Comparison of ENCODE assay signal across 8 cellular contexts in genomic region chr15:63605816-63606215, GRCh38. TPM values are rescaled to one million over a fixed set of nuclear protein-coding genes. Genes with fewer than 3 reads are reported as not detected.
DNase-seq lines count a peak whose midpoint lies in the region; ATAC-seq and TF ChIP-seq lines count a peak whose summit lies in the region.

No MANE protein-coding gene starts in this region.

- H3K27ac Mint-ChIP-seq in T-helper 1 cell treated with Interleukin-12 subunit alpha and Interleukin-12 subunit beta and Interleukin-4 antibody, amounts not matched to agents 30 μg/mL and 1 μg/mL, for 36 hours, result peak overlapping the region; percentile 89
- no peak overlapping the region for H3K27ac Mint-ChIP-seq in MCF 10A (ENCODE audit: low read depth, unreplicated experiment)
- H3K27ac Mint-ChIP-seq in WTC11, result no peak overlapping the region

- peaks cover 14% of the 10 kb centered on the region; the same call in 1 of the 2 replicates for H3F3A ChIP-seq in DOHH2 (ENCODE audit: control insufficient read depth, insufficient read depth)

- no peaks in the 10 kb centered on the region for H3K9me3 ChIP-seq in DOHH2 (ENCODE audit: control insufficient read depth, insufficient read depth, low read length)

- intact Hi-C loops in MCF 10A (cut with micrococcal nuclease), result no loop called here

- TF ChIP-seq CTCF in DOHH2 (IDR thresholded peaks at IDR 0.05; ENCODE audit: low read depth, low read length, poor library complexity, severe bottlenecking) (no peak), MCF 10A (IDR thresholded peaks at IDR 0.05; ENCODE audit: unreplicated experiment) (no peak), WTC11 (IDR thresholded peaks at IDR 0.05) (no peak)

- H3K4me3 ChIP-seq in DOHH2 (ENCODE audit: low read length), result no peak overlapping the region

- peak; percentile 33 for DNase-seq in activated gamma-delta T cell treated with anti-CD3 and anti-CD28 coated beads, Interleukin-2, amount 50 U/mL, for 16 hours (ENCODE audit: low read depth)
- DNase-seq in stimulated activated CD4-positive, alpha-beta T cell treated with anti-CD3 and anti-CD28 coated beads, Interleukin-1b, Interleukin-23, amount 100 ng/mL, for 24 hours (ENCODE audit: low read depth in 4 of 4, low spot score in 1 of 4), result peak in 3 of 4 experiments; percentile 28 to 42 (median 36)
- DNase-seq in MCF 10A (ENCODE audit: unreplicated experiment) (no peak), WTC11 (ENCODE audit: low spot score) (no peak), NCI-H1048 (lab: John Stamatoyannopoulos, UW) (no peak), NCI-H2029 treated with DMSO at 0.1 percent for 48 hours (lab: John Stamatoyannopoulos, UW) (no peak)

- peak overlapping the region; percentile 2; the same call in 1 of the 2 replicates for H3K4me2 ChIP-seq in DOHH2 (ENCODE audit: low read length)

- peak overlapping the region; percentile 43 for H3K4me3 Mint-ChIP-seq in T-helper 1 cell treated with Interleukin-12 subunit alpha and Interleukin-12 subunit beta and Interleukin-4 antibody, amounts not matched to agents 30 μg/mL and 1 μg/mL, for 36 hours
- H3K4me3 Mint-ChIP-seq in MCF 10A (ENCODE audit: unreplicated experiment), result no peak overlapping the region
- H3K4me3 Mint-ChIP-seq in WTC11, result no peak overlapping the region

- H3K79me2 ChIP-seq in DOHH2 (ENCODE audit: control insufficient read depth, low read length), result no peaks in the 10 kb centered on the region

- peaks cover 22% of the 10 kb centered on the region for H3K36me3 Mint-ChIP-seq in T-helper 1 cell treated with Interleukin-12 subunit alpha and Interleukin-12 subunit beta and Interleukin-4 antibody, amounts not matched to agents 30 μg/mL and 1 μg/mL, for 36 hours (ENCODE audit: low read depth)
- H3K36me3 Mint-ChIP-seq in MCF 10A (ENCODE audit: insufficient read depth, unreplicated experiment) (peaks cover 6% of the 10 kb centered on the region), WTC11 (peaks cover 9% of the 10 kb centered on the region; the same call in 1 of the 2 replicates)

- H3K27ac ChIP-seq in DOHH2 (ENCODE audit: low read depth, low read length), result no peak overlapping the region

- no peaks in the 10 kb centered on the region for H4K20me1 ChIP-seq in DOHH2 (ENCODE audit: control insufficient read depth, insufficient read depth, low read depth, low read length)

- H3K4me1 ChIP-seq in DOHH2 (ENCODE audit: control insufficient read depth, low read length), result peaks cover 57% of the 10 kb centered on the region

- H3K9me2 ChIP-seq in DOHH2 (replicated peaks; ENCODE audit: control insufficient read depth, low read length), result no peaks in the 10 kb centered on the region

- peaks cover 24% of the 10 kb centered on the region for H3K36me3 ChIP-seq in DOHH2 (ENCODE audit: control insufficient read depth, low read length)

- H3K4me1 Mint-ChIP-seq in T-helper 1 cell treated with Interleukin-12 subunit alpha and Interleukin-12 subunit beta and Interleukin-4 antibody, amounts not matched to agents 30 μg/mL and 1 μg/mL, for 36 hours (ENCODE audit: low read depth), result peaks cover 44% of the 10 kb centered on the region
- H3K4me1 Mint-ChIP-seq in MCF 10A (ENCODE audit: insufficient read depth, unreplicated experiment) (peaks cover 7% of the 10 kb centered on the region), WTC11 (peaks cover 10% of the 10 kb centered on the region)

- CTCF ChIA-PET in MCF 10A (lab: Yijun Ruan, JAX) (interaction anchor here (0.6 to 1.4 kb wide), 2 partner anchors 284 to 463 kb away, joined by 3 read pairs; no protein-coding TSS in a partner anchor), WTC11 (lab: Charles Lee) (no interaction called here)

- no peaks in the 10 kb centered on the region for H3K27me3 Mint-ChIP-seq in T-helper 1 cell treated with Interleukin-12 subunit alpha and Interleukin-12 subunit beta and Interleukin-4 antibody, amounts not matched to agents 30 μg/mL and 1 μg/mL, for 36 hours (ENCODE audit: low read depth)
- H3K27me3 Mint-ChIP-seq in MCF 10A (ENCODE audit: insufficient read depth, unreplicated experiment), result no peaks in the 10 kb centered on the region
- H3K27me3 Mint-ChIP-seq in WTC11 (ENCODE audit: low read depth), result peaks cover 28% of the 10 kb centered on the region

- ATAC-seq in WTC11, result no peak

- BruUV-seq in MCF 10A (replicated peaks; lab: Mats Ljungman, UMichigan), result no TSS peak

- POLR2A ChIA-PET in MCF 10A (lab: Yijun Ruan, JAX), result no interaction called here
- POLR2A ChIA-PET in WTC11 (lab: Charles Lee), result no interaction called here

- H3K9me3 Mint-ChIP-seq in T-helper 1 cell treated with Interleukin-12 subunit alpha and Interleukin-12 subunit beta and Interleukin-4 antibody, amounts not matched to agents 30 μg/mL and 1 μg/mL, for 36 hours, result no peaks in the 10 kb centered on the region
- H3K9me3 Mint-ChIP-seq in MCF 10A (ENCODE audit: unreplicated experiment), result no peaks in the 10 kb centered on the region
- H3K9me3 Mint-ChIP-seq in WTC11, result no peaks in the 10 kb centered on the region

- H3K27me3 ChIP-seq in DOHH2 (ENCODE audit: control insufficient read depth, low read length), result no peaks in the 10 kb centered on the region

TF ChIP-seq in WTC11, 78 proteins besides CTCF, POLR2A, EP300 and RAD21:
- TF ChIP-seq STAT6 (CRISPR knock-in tag; conservative IDR thresholded peaks at IDR 0.05; ENCODE audit: low read depth) (no peak), MXD4 (CRISPR knock-in tag; IDR thresholded peaks at IDR 0.05; ENCODE audit: borderline replicate concordance) (no peak), JUN (CRISPR knock-in tag; IDR thresholded peaks at IDR 0.05) (no peak), FOXP1 (CRISPR knock-in tag; IDR thresholded peaks at IDR 0.05; ENCODE audit: borderline replicate concordance) (no peak), SMAD3 (CRISPR knock-in tag; IDR thresholded peaks at IDR 0.05; ENCODE audit: borderline replicate concordance) (no peak), IRF2 (CRISPR knock-in tag; IDR thresholded peaks at IDR 0.05; ENCODE audit: borderline replicate concordance, low read depth) (no peak), MLX (CRISPR knock-in tag; IDR thresholded peaks at IDR 0.05) (no peak), FOXP4 (CRISPR knock-in tag; IDR thresholded peaks at IDR 0.05) (no peak), ZNF138 (CRISPR knock-in tag; conservative IDR thresholded peaks at IDR 0.05) (no peak)
- TF ChIP-seq, protein P1, sequence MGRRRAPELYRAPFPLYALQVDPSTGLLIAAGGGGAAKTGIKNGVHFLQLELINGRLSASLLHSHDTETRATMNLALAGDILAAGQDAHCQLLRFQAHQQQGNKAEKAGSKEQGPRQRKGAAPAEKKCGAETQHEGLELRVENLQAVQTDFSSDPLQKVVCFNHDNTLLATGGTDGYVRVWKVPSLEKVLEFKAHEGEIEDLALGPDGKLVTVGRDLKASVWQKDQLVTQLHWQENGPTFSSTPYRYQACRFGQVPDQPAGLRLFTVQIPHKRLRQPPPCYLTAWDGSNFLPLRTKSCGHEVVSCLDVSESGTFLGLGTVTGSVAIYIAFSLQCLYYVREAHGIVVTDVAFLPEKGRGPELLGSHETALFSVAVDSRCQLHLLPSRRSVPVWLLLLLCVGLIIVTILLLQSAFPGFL (CRISPR knock-in tag; IDR thresholded peaks at IDR 0.05; ENCODE audit: borderline replicate concordance), result no peak

RNA-seq across cellular contexts. Expression of gene FBXL22, which starts 8.6 kb away (rescaled TPM):
- 0.39 and 0.58 TPM in 2 replicates for total RNA-seq in MCF 10A (2022)
- 0.46 to 0.73 TPM (median 0.46 TPM) in 3 replicates for total RNA-seq in WTC11 (2021)

Comparison
In these comparisons a context has a peak if more than half of its experiments do, and no peak if none do; other contexts are left out.
1. DNase-seq: peak in activated gamma-delta T cell treated with anti-CD3 and anti-CD28 coated beads, Interleukin-2, amount 50 U/mL, for 16 hours (single experiment) and stimulated activated CD4-positive, alpha-beta T cell treated with anti-CD3 and anti-CD28 coated beads, Interleukin-1b, Interleukin-23, amount 100 ng/mL, for 24 hours (3 of 4); none in MCF 10A (single experiment), WTC11 (single experiment), NCI-H1048 (single experiment) and NCI-H2029 treated with DMSO at 0.1 percent for 48 hours (single experiment).